In genomic region chr14:104432611-104433231, GRCh38 we compare ENCODE assay signal across 20 cellular contexts.
A peak's percentile ranks its signal among the peaks of the same experiment; 100 is the strongest.
DNase-seq lines count a peak whose midpoint lies in the region; ATAC-seq, FAIRE-seq and TF ChIP-seq lines count a peak whose summit lies in the region.
"Had no signal": no experiment of that assay in that cellular context is flagged by ENCODE, and none has a peak within 500 bp of the region (broad histone marks: within the 10 kb centered on the region; RNA-seq: fewer than 3 reads in every experiment).

No MANE protein-coding gene starts in this region.

- TF ChIP-seq CTCF in RWPE2 (IDR thresholded peaks at IDR 0.05; ENCODE audit: poor library complexity, severe bottlenecking) (no peak), lower lobe of right lung (IDR thresholded peaks at IDR 0.05) (no peak), vagina (IDR thresholded peaks at IDR 0.05) (no peak)

- intact Hi-C loops in lower lobe of right lung (cut with DNase I) (no loop called here), vagina (cut with DNase I) (no loop called here)

- no peak for FAIRE-seq in H54 (lab: Jason Lieb, UNC)
- FAIRE-seq: endothelial cell of umbilical vein, GM12891, H1 had no signal

- H3K27ac ChIP-seq in RWPE2 (ENCODE audit: poor library complexity, severe bottlenecking) (no peak overlapping the region), lower lobe of right lung (no peak overlapping the region), vagina (no peak overlapping the region)
- H3K27ac ChIP-seq: breast epithelium, heart left ventricle, VCaP had no signal

- no peak for ATAC-seq in RWPE2 (ENCODE audit: low read depth)
- no peak for ATAC-seq in lower lobe of right lung
- ATAC-seq: activated CD8-positive, alpha-beta T cell treated with anti-CD3 and anti-CD28 coated beads for 36 hours; activated naive CD8-positive, alpha-beta T cell treated with anti-CD3 and anti-CD28 coated beads, Interleukin-2, amount 50 U/mL, for 24 hours; CD8-positive, alpha-beta T cell; heart left ventricle had no signal

- H3K36me3 ChIP-seq in RWPE2 (ENCODE audit: low read depth) (no peaks in the 10 kb centered on the region), lower lobe of right lung (no peaks in the 10 kb centered on the region), vagina (no peaks in the 10 kb centered on the region)
- H3K36me3 ChIP-seq: breast epithelium, heart left ventricle, MG63 had no signal

- H3K4me3 ChIP-seq in RWPE2 (ENCODE audit: severe bottlenecking): no peak overlapping the region
- H3K4me3 ChIP-seq in lower lobe of right lung: no peak overlapping the region
- H3K4me3 ChIP-seq in vagina: no peak overlapping the region
- H3K4me3 ChIP-seq: breast epithelium, heart left ventricle, MG63 had no signal

- H3K9me3 ChIP-seq in RWPE2 (ENCODE audit: severe bottlenecking) (no peaks in the 10 kb centered on the region), lower lobe of right lung (no peaks in the 10 kb centered on the region), vagina (no peaks in the 10 kb centered on the region)
- H3K9me3 ChIP-seq: breast epithelium, heart left ventricle, MG63 had no signal

- no peaks in the 10 kb centered on the region for H3K4me1 ChIP-seq in RWPE2 (ENCODE audit: insufficient read depth, poor library complexity, severe bottlenecking)
- peaks cover 20% of the 10 kb centered on the region for H3K4me1 ChIP-seq in lower lobe of right lung
- H3K4me1 ChIP-seq in vagina: peaks cover 9% of the 10 kb centered on the region
- H3K4me1 ChIP-seq: breast epithelium had no signal

- TF ChIP-seq POLR2A in vagina (IDR thresholded peaks at IDR 0.05) (no peak), H54 (IDR thresholded peaks at IDR 0.05; ENCODE audit: low read depth, low read length) (no peak)

- DNase-seq in activated naive CD4-positive, alpha-beta T cell treated with anti-CD3 and anti-CD28 coated beads, Interleukin-2, amount 50 U/mL, for 16 hours: peak; percentile 7
- DNase-seq in activated naive CD4-positive, alpha-beta T cell (lab: John Stamatoyannopoulos, UW): no peak
- DNase-seq in RWPE2 (ENCODE audit: low spot score): peak; percentile 66
- DNase-seq in lower lobe of right lung: peak; percentile 36
- DNase-seq in vagina (ENCODE audit: extremely low spot score in 2 of 2): peak; percentile 49 to 94
- no peak for DNase-seq in activated gamma-delta T cell treated with Interleukin-2 at 50 U/mL for 16 hours
- DNase-seq in H54 (ENCODE audit: insufficient read length, low spot score): no peak
- DNase-seq: activated CD8-positive, alpha-beta T cell treated with anti-CD3 and anti-CD28 coated beads for 36 hours; activated naive CD8-positive, alpha-beta T cell treated with anti-CD3 and anti-CD28 coated beads, Interleukin-2, amount 50 U/mL, for 24 hours; cortex of kidney; MG63; NCI-H774; substantia nigra had no signal

- H3K27me3 ChIP-seq in RWPE2 (ENCODE audit: insufficient read depth, poor library complexity, severe bottlenecking) (peaks cover 3% of the 10 kb centered on the region), lower lobe of right lung (ENCODE audit: low read depth) (no peaks in the 10 kb centered on the region), vagina (no peaks in the 10 kb centered on the region)
- H3K27me3 ChIP-seq: heart left ventricle, MG63 had no signal

Comparison
In these comparisons a context has a peak if more than half of its experiments do, and no peak if none do; other contexts are left out.
1. DNase-seq: peak in activated naive CD4-positive, alpha-beta T cell treated with anti-CD3 and anti-CD28 coated beads, Interleukin-2, amount 50 U/mL, for 16 hours (single experiment), RWPE2 (single experiment), lower lobe of right lung (single experiment) and vagina (2 of 2); none in activated naive CD4-positive, alpha-beta T cell (0 of 4), activated gamma-delta T cell treated with Interleukin-2 at 50 U/mL for 16 hours (single experiment) and H54 (single experiment).